8 cellular contexts compared by ENCODE assay signal in genomic region chrX:41921492-41922124, GRCh38. TPM values are rescaled to one million over a fixed set of nuclear protein-coding genes. Genes with fewer than 3 reads are reported as not detected.
DNase-seq lines count a peak whose midpoint lies in the region; ATAC-seq, FAIRE-seq and TF ChIP-seq lines count a peak whose summit lies in the region.

No MANE protein-coding gene starts in this region.

- ATAC-seq in GM18861 (IDR thresholded peaks at IDR 0.05; ENCODE audit: unreplicated experiment), result peak; percentile 31

- intact Hi-C loops in esophagus muscularis mucosa (cut with DNase I), result loop anchor here (10.0 kb wide), 1 partner anchor 127 kb away; no protein-coding TSS in a partner anchor
- intact Hi-C loops in prostate gland (cut with DNase I), result no loop called here

- H3K9me3 ChIP-seq in esophagus muscularis mucosa (no peaks in the 10 kb centered on the region), prostate gland (no peaks in the 10 kb centered on the region)

- H3K27ac ChIP-seq in esophagus muscularis mucosa (replicated peaks in 1 of 4) (peak overlapping the region; percentile 82 to 90 (median 86)), prostate gland (peak overlapping the region; percentile 19 to 69)

- CTCF ChIA-PET in AG04449 (lab: Yijun Ruan, JAX), result no interaction called here

- POLR2A ChIA-PET in AG04449 (lab: Yijun Ruan, JAX), result no interaction called here

- H3K4me3 ChIP-seq in AG04449 (ENCODE audit: low read depth, low read length) (peak overlapping the region; percentile 69), esophagus muscularis mucosa (peak overlapping the region; percentile 63 to 77 (median 67)), prostate gland (peak overlapping the region; percentile 45 to 51)

- FAIRE-seq in GM12891 (lab: Jason Lieb, UNC), result no peak

- H3K27me3 ChIP-seq in esophagus muscularis mucosa (no peaks in the 10 kb centered on the region), prostate gland (replicated peaks; ENCODE audit: insufficient read depth) (no peaks in the 10 kb centered on the region)

- H3K4me1 ChIP-seq in esophagus muscularis mucosa, result peaks cover 0 to 20% (median 6%) of the 10 kb centered on the region in 4 donors
- H3K4me1 ChIP-seq in prostate gland (replicated peaks), result no peaks in the 10 kb centered on the region

- H3K36me3 ChIP-seq in esophagus muscularis mucosa (no peaks in the 10 kb centered on the region), prostate gland (no peaks in the 10 kb centered on the region)

- TF ChIP-seq POLR2A in esophagus muscularis mucosa (IDR thresholded peaks at IDR 0.05; ENCODE audit: low read depth) (no peak), prostate gland (IDR thresholded peaks at IDR 0.05) (no peak), GM12891 (IDR thresholded peaks at IDR 0.05; ENCODE audit: low read depth, low read length) (no peak)

- no peak for TF ChIP-seq CTCF in AG04449 (IDR thresholded peaks at IDR 0.05; ENCODE audit: insufficient read depth, low read length, missing control alignments)
- TF ChIP-seq CTCF in esophagus muscularis mucosa (IDR thresholded peaks at IDR 0.05), result no peak
- TF ChIP-seq CTCF in prostate gland (IDR thresholded peaks at IDR 0.05), result no peak

- 27% methylated on average over 4 of the region's 4 CpGs for WGBS in esophagus muscularis mucosa
- WGBS in prostate gland, result 0% methylated on average over 4 of the region's 4 CpGs

- no peak for DNase-seq in AG04449 (ENCODE audit: low read depth, low spot score)
- peak; percentile 29 for DNase-seq in SIG-M5 (lab: John Stamatoyannopoulos, UW)
- DNase-seq in esophagus muscularis mucosa (ENCODE audit: extremely low spot score), result no peak
- DNase-seq in prostate gland (ENCODE audit: low spot score), result peak; percentile 5
- no peak for DNase-seq in activated effector memory CD4-positive, alpha-beta T cell treated with Interleukin-2 at 50 U/mL for 16 hours
- DNase-seq in GM12891 (ENCODE audit: insufficient read length, low spot score), result no peak
- DNase-seq in NCI-H2196 (lab: John Stamatoyannopoulos, UW; ENCODE audit: unreplicated experiment), result no peak

- no peak for TF ChIP-seq EP300 in esophagus muscularis mucosa (IDR thresholded peaks at IDR 0.05)

TF ChIP-seq in GM12891, 5 proteins besides CTCF, POLR2A, EP300 and RAD21:
- TF ChIP-seq PAX5 (IDR thresholded peaks at IDR 0.05; ENCODE audit: insufficient read depth, low read length, severe bottlenecking) (no peak), TAF1 (IDR thresholded peaks at IDR 0.05; ENCODE audit: low read depth, low read length) (no peak), SPI1 (IDR thresholded peaks at IDR 0.05; ENCODE audit: low read depth, low read length) (no peak), POU2F2 (IDR thresholded peaks at IDR 0.05; ENCODE audit: low read depth, low read length) (no peak), POLR2AphosphoS5 (IDR thresholded peaks at IDR 0.05; ENCODE audit: low read depth, low read length) (no peak)
TF ChIP-seq in GM12891: peak in this region for 0.

RNA-seq across cellular contexts. Expression of gene CASK, which starts 1.7 kb away (rescaled TPM):
- 10 to 100 TPM; 21.3 to 28.7 (median 24.0) TPM for total RNA-seq in esophagus muscularis mucosa
- total RNA-seq in prostate gland, result 10 to 100 TPM; 19.7 to 20.4 TPM
- 0.39 TPM for polyA plus RNA-seq in GM12891 (2012; ENCODE audit: low read depth, missing spikeins)

Comparison
In these comparisons a context has a peak if more than half of its experiments do, and no peak if none do; other contexts are left out.
1. DNase-seq: peak in SIG-M5 (single experiment) and prostate gland (single experiment); none in AG04449 (single experiment), esophagus muscularis mucosa (single experiment), activated effector memory CD4-positive, alpha-beta T cell treated with Interleukin-2 at 50 U/mL for 16 hours (single experiment), GM12891 (single experiment) and NCI-H2196 (single experiment).
2. Peak in every context shown above with its lines, with median percentiles within 50 percentile points of each other: H3K4me3 ChIP-seq.